In genomic region chr3:50154840-50155490, GRCh38 we compare ENCODE assay signal across 1 cellular context.
TF ChIP-seq lines count a peak whose summit lies in the region.

TSS of gene SEMA3F (plus strand) at chr3:50155324. CDS start at chr3:50159623, 4,299 bp downstream.

TF ChIP-seq in GM12878, 131 proteins besides CTCF, POLR2A, EP300 and RAD21 (continued from another document):
- TF ChIP-seq LARP7 (IDR thresholded peaks at IDR 0.05) (peak; percentile 64; the same call in 1 of the 2 replicates), SIX5 (IDR thresholded peaks at IDR 0.05; ENCODE audit: low read depth, low read length, severe bottlenecking) (no peak), DPF2 (IDR thresholded peaks at IDR 0.05) (0 out of 2 replicates have a peak, but pooled peaks have one; percentile 12), BHLHE40 (IDR thresholded peaks at IDR 0.05; ENCODE audit: borderline replicate concordance in 1 of 2, low read depth in 2 of 2, low read length in 1 of 2) (peak in 1 of 2 experiments; percentile 10; a peak in 1 of 4 replicates), IKZF1 (conservative IDR thresholded peaks at IDR 0.05) (0 out of 2 replicates have a peak, but pooled peaks have one; percentile 12)
